Comparison of ENCODE assay signal across 8 cellular contexts in genomic region chr15:99343836-99344551, GRCh38.
DNase-seq lines count a peak whose midpoint lies in the region; ATAC-seq, FAIRE-seq and TF ChIP-seq lines count a peak whose summit lies in the region.

No MANE protein-coding gene starts in this region.

- intact Hi-C loops in head of caudate nucleus (cut with DNase I) = no loop called here

- TF ChIP-seq CTCF in omental fat pad (IDR thresholded peaks at IDR 0.05) = no peak

- DNase-seq in NCI-H82 (lab: John Stamatoyannopoulos, UW) = peak; percentile 12
- DNase-seq in NCI-H82 treated with DMSO at 0.1 percent for 48 hours (lab: John Stamatoyannopoulos, UW; ENCODE audit: unreplicated experiment) = no peak
- DNase-seq in activated T-cell treated with anti-CD3 and anti-CD28 coated beads for 48 hours (ENCODE audit: low read depth) = peak; percentile 15
- peak in 37 of 42 donors; percentile 6 to 73 (median 37) for DNase-seq in head of caudate nucleus
- peak; percentile 21 to 38 for DNase-seq in stimulated activated CD4-positive, alpha-beta T cell treated with anti-CD3 and anti-CD28 coated beads, Interleukin-1b, Interleukin-23, amount 100 ng/mL, for 4 hours (ENCODE audit: low read depth in 2 of 2)
- no peak for DNase-seq in urothelium cell line (ENCODE audit: low spot score)
- no peak for DNase-seq in omental fat pad (ENCODE audit: low spot score)

- no peak for FAIRE-seq in urothelium cell line (lab: Jason Lieb, UNC)

- no peak for ATAC-seq in HG03442 (IDR thresholded peaks at IDR 0.05; ENCODE audit: unreplicated experiment)
- no peak for ATAC-seq in omental fat pad (ENCODE audit: low FRiP score)

Comparison
In these comparisons a context has a peak if more than half of its experiments do, and no peak if none do; other contexts are left out.
1. DNase-seq: peak in NCI-H82 (single experiment), activated T-cell treated with anti-CD3 and anti-CD28 coated beads for 48 hours (single experiment), head of caudate nucleus (37 of 42) and stimulated activated CD4-positive, alpha-beta T cell treated with anti-CD3 and anti-CD28 coated beads, Interleukin-1b, Interleukin-23, amount 100 ng/mL, for 4 hours (2 of 2); none in NCI-H82 treated with DMSO at 0.1 percent for 48 hours (single experiment), urothelium cell line (single experiment) and omental fat pad (single experiment).